8 cellular contexts compared by ENCODE assay signal in genomic region chr7:30029696-30030095, GRCh38. TPM values are rescaled to one million over a fixed set of nuclear protein-coding genes. Genes with fewer than 3 reads are reported as not detected.
DNase-seq lines count a peak whose midpoint lies in the region; ATAC-seq and TF ChIP-seq lines count a peak whose summit lies in the region.

No MANE protein-coding gene starts in this region.

- H3K36me3 ChIP-seq in parathyroid adenoma (ENCODE audit: control insufficient read depth, insufficient read depth, low read length): no peaks in the 10 kb centered on the region

- H3K4me1 ChIP-seq in parathyroid adenoma: peaks cover 6% of the 10 kb centered on the region

- no peak overlapping the region for H3K9ac ChIP-seq in parathyroid adenoma

- ATAC-seq in GM19035 (IDR thresholded peaks at IDR 0.05; ENCODE audit: unreplicated experiment): no peak

- peak; percentile 15 for DNase-seq in ELR (ENCODE audit: low read depth)
- DNase-seq in LNCaP clone FGC (ENCODE audit: low read depth): no peak
- DNase-seq in dorsolateral prefrontal cortex: no peak
- DNase-seq in AG08395 (ENCODE audit: low spot score): no peak
- no peak for DNase-seq in posterior vena cava (ENCODE audit: low spot score)
- no peak for DNase-seq in activated gamma-delta T cell (lab: John Stamatoyannopoulos, UW)

- peak overlapping the region; percentile 83 for H3K4me2 ChIP-seq in parathyroid adenoma (ENCODE audit: low read length)

- H3K9me3 ChIP-seq in parathyroid adenoma (ENCODE audit: control insufficient read depth, low read length): no peaks in the 10 kb centered on the region

- H2AFZ ChIP-seq in parathyroid adenoma: no peak overlapping the region

- intact Hi-C loops in dorsolateral prefrontal cortex (cut with DNase I): loop anchor here (5.0 to 10.0 kb wide), 4 partner anchors 57 to 342 kb away; partner anchors contain the start of gene MTURN (in 1 of the 2)
- intact Hi-C loops in posterior vena cava (cut with DNase I): no loop called here

- TF ChIP-seq CTCF in LNCaP clone FGC (IDR thresholded peaks at IDR 0.05; ENCODE audit: control insufficient read depth, extremely low read depth, insufficient read depth): no peak
- TF ChIP-seq CTCF in dorsolateral prefrontal cortex (IDR thresholded peaks at IDR 0.05 in 54 of 56, conservative IDR thresholded peaks at IDR 0.05 in 2 of 56; ENCODE audit: low read depth in 1 of 56, partially characterized antibody in 56 of 56): peak in 1 of 56 donors; percentile 0
- TF ChIP-seq CTCF in parathyroid adenoma (IDR thresholded peaks at IDR 0.05): no peak

- no peaks in the 10 kb centered on the region for H3K27me3 ChIP-seq in dorsolateral prefrontal cortex
- H3K27me3 ChIP-seq in parathyroid adenoma (ENCODE audit: control insufficient read depth, insufficient read depth, low read length): no peaks in the 10 kb centered on the region

- peaks cover 20% of the 10 kb centered on the region for H3K79me2 ChIP-seq in parathyroid adenoma

- H3K27ac ChIP-seq in dorsolateral prefrontal cortex: peak overlapping the region in 11 of 59 donors; percentile 11 to 92 (median 89)
- no peak overlapping the region for H3K27ac ChIP-seq in parathyroid adenoma

- H3K4me3 ChIP-seq in LNCaP clone FGC (ENCODE audit: low read depth, low read length) (peak overlapping the region; percentile 85), dorsolateral prefrontal cortex (peak overlapping the region in 58 of 59 donors; percentile 67 to 99 (median 92)), parathyroid adenoma (ENCODE audit: low read depth, low read length) (peak overlapping the region; percentile 91)

RNA-seq across cellular contexts. Expression of gene PLEKHA8, which starts 1.5 kb away (rescaled TPM):
- total RNA-seq in dorsolateral prefrontal cortex: 10 to 100 TPM; 11.8 to 29.6 (median 17.7) TPM
- total RNA-seq in posterior vena cava: 10 to 100 TPM; 11.1 to 13.0 TPM

RNA-seq across cellular contexts. Expression of gene FKBP14, which starts 3.2 kb away (rescaled TPM):
- total RNA-seq in dorsolateral prefrontal cortex: 10 to 100 TPM in 102 of 120 experiments, 1 to 10 TPM in 18; 7.0 to 20.9 (median 12.4) TPM
- total RNA-seq in posterior vena cava: 10 to 100 TPM; 25.4 to 27.9 TPM

RNA-seq across cellular contexts. Expression of gene SCRN1, which starts 40.1 kb away (rescaled TPM):
- total RNA-seq in dorsolateral prefrontal cortex (100 to 1,000 TPM; 200 to 387 (median 298) TPM), posterior vena cava (10 to 100 TPM; 50.6 to 57.9 TPM)

Comparison
In these comparisons a context has a peak if more than half of its experiments do, and no peak if none do; other contexts are left out.
1. intact Hi-C loops: an anchor here in dorsolateral prefrontal cortex (5.0 to 10.0 kb wide); none called in posterior vena cava.